Comparison of ENCODE assay signal across 20 cellular contexts in genomic region chr3:13683288-13683687, GRCh38.
"Had no signal": no experiment of that assay in that cellular context is flagged by ENCODE, and none has a peak within 500 bp of the region (broad histone marks: within the 10 kb centered on the region; RNA-seq: fewer than 3 reads in every experiment).

No MANE protein-coding gene starts in this region.

- H3K4me3 Mint-ChIP-seq: activated naive CD8-positive, alpha-beta T cell; memory B cell; nephron progenitor cell; T-cell; T-helper 2 cell treated with Interferon-gamma antibody and Interleukin-4, amounts not matched to agents 5 μg/mL and 100 μg/mL, for 36 hours had no signal

- H3K36me3 ChIP-seq: heart left ventricle, right atrium auricular region, spleen, thoracic aorta had no signal

- H3K27ac Mint-ChIP-seq: activated naive CD8-positive, alpha-beta T cell; memory B cell; nephron progenitor cell; T-cell; T-helper 2 cell treated with Interferon-gamma antibody and Interleukin-4, amounts not matched to agents 5 μg/mL and 100 μg/mL, for 36 hours had no signal

- ATAC-seq: heart left ventricle, left colon, psoas muscle, T-cell had no signal

- DNase-seq: activated CD4-positive, alpha-beta T cell treated with anti-CD3 and anti-CD28 coated beads for 1 hour; activated CD4-positive, alpha-beta T cell treated with anti-CD3 and anti-CD28 coated beads, Interleukin-2, amount 50 U/mL, for 4 hours; activated gamma-delta T cell treated with Interleukin-2 at 50 U/mL for 16 hours; amniotic stem cell; cerebellar nuclear complex; heart left ventricle; islet precursor cell; left colon; nephron progenitor cell; psoas muscle; spleen; stimulated activated CD4-positive, alpha-beta T cell treated with anti-CD3 and anti-CD28 coated beads, Interleukin-4, amount 100 ng/mL, for 1 hour; stimulated activated naive CD4-positive, alpha-beta T cell; T-cell had no signal

- H3K27me3 ChIP-seq: right atrium auricular region had no signal

- H3K4me1 Mint-ChIP-seq: T-cell had no signal

- H3K4me1 ChIP-seq: heart left ventricle, psoas muscle, right atrium auricular region, spleen had no signal

- H3K9me3 ChIP-seq: heart left ventricle, psoas muscle, right atrium auricular region, spleen, thoracic aorta had no signal

- H3K27ac ChIP-seq: coronary artery, heart left ventricle, psoas muscle, right atrium auricular region, spleen, thoracic aorta had no signal

- H3K4me3 ChIP-seq: coronary artery, heart left ventricle, psoas muscle, right atrium auricular region, spleen, thoracic aorta had no signal

- H3K36me3 Mint-ChIP-seq: activated naive CD8-positive, alpha-beta T cell; T-cell had no signal

- H3K9me3 Mint-ChIP-seq: nephron progenitor cell; T-cell; T-helper 2 cell treated with Interferon-gamma antibody and Interleukin-4, amounts not matched to agents 5 μg/mL and 100 μg/mL, for 36 hours had no signal
